ENCODE assay signal across 15 cellular contexts in genomic region chr6:111600588-111601440, GRCh38. TPM values are rescaled to one million over a fixed set of nuclear protein-coding genes. Genes with fewer than 3 reads are reported as not detected.
DNase-seq lines count a peak whose midpoint lies in the region; ATAC-seq, FAIRE-seq and TF ChIP-seq lines count a peak whose summit lies in the region.
"Had no signal": no experiment of that assay in that cellular context is flagged by ENCODE, and none has a peak within 500 bp of the region (broad histone marks: within the 10 kb centered on the region; RNA-seq: fewer than 3 reads in every experiment).

No MANE protein-coding gene starts in this region.

- H3K9me3 Mint-ChIP-seq in nephron progenitor cell: no peaks in the 10 kb centered on the region

- peaks cover 68% of the 10 kb centered on the region for H3K4me1 Mint-ChIP-seq in nephron progenitor cell

- no peak overlapping the region for H3K4me2 ChIP-seq in endothelial cell of umbilical vein (ENCODE audit: insufficient read depth, low read length)

- no peak for TF ChIP-seq CTCF in heart left ventricle (IDR thresholded peaks at IDR 0.05)
- TF ChIP-seq CTCF in endothelial cell of umbilical vein (IDR thresholded peaks at IDR 0.05; ENCODE audit: extremely low read depth in 1 of 2, insufficient read depth in 1 of 2, low read depth in 1 of 2, low read length in 2 of 2): no peak
- TF ChIP-seq CTCF in nephron progenitor cell (IDR thresholded peaks at IDR 0.05): no peak
- TF ChIP-seq CTCF in upper lobe of right lung (IDR thresholded peaks at IDR 0.05): no peak

- intact Hi-C loops in heart left ventricle (cut with DNase I) (loop anchor here in 6 of 10 donors (5.0 to 10.0 kb wide), 5 partner anchors 34 to 119 kb away; partner anchors contain the start of gene REV3L (in 4 of the 6)), left cardiac atrium (cut with DNase I) (loop anchor here in 1 of 2 donors (10.0 kb wide), 1 partner anchor 116 kb away; the partner anchor contains the start of gene REV3L), endothelial cell of umbilical vein (cut with micrococcal nuclease) (no loop called here), upper lobe of right lung (cut with DNase I) (loop anchor here (10.0 kb wide), 1 partner anchor 116 kb away; the partner anchor contains the start of gene REV3L)

- H3K4me1 ChIP-seq in heart left ventricle (peaks cover 11 to 81% (median 72%) of the 10 kb centered on the region in 12 donors), endothelial cell of umbilical vein (ENCODE audit: control insufficient read depth, extremely low read depth, insufficient read depth, low read length) (peaks cover 50% of the 10 kb centered on the region), upper lobe of right lung (peaks cover 65% of the 10 kb centered on the region)

- POLR2A ChIA-PET in endothelial cell of umbilical vein (lab: Charles Lee): no interaction called here

- H3K4me3 ChIP-seq in heart left ventricle (no peak overlapping the region), endothelial cell of umbilical vein (replicated peaks in 1 of 3; ENCODE audit: insufficient read depth in 1 of 3, low read depth in 1 of 3, low read length in 3 of 3) (no peak overlapping the region), upper lobe of right lung (no peak overlapping the region)
- H3K4me3 ChIP-seq: testis had no signal

- no peaks in the 10 kb centered on the region for H3K9me1 ChIP-seq in endothelial cell of umbilical vein (replicated peaks; ENCODE audit: control insufficient read depth, extremely low read depth, insufficient read depth, low read length)

- H3K9ac ChIP-seq in endothelial cell of umbilical vein (replicated peaks; ENCODE audit: extremely low read depth, insufficient read depth, low read length): no peak overlapping the region

- TF ChIP-seq POLR2A in heart left ventricle (IDR thresholded peaks at IDR 0.05): no peak
- TF ChIP-seq POLR2A in endothelial cell of umbilical vein (IDR thresholded peaks at IDR 0.05; ENCODE audit: low read depth, low read length): no peak

- no peak for ATAC-seq in heart left ventricle
- no peak for ATAC-seq in left cardiac atrium
- ATAC-seq in upper lobe of right lung: no peak
- no peak for ATAC-seq in HG03045 (IDR thresholded peaks at IDR 0.05; ENCODE audit: unreplicated experiment)

- H3K36me3 Mint-ChIP-seq in nephron progenitor cell (ENCODE audit: low read depth): no peaks in the 10 kb centered on the region

- dilution Hi-C loops in endothelial cell of umbilical vein (cut with MboI; ENCODE audit: extremely low pct_ligation_motif_present, low sequenced_read_pairs): no loop called here

- no peaks in the 10 kb centered on the region for H3K9me3 ChIP-seq in heart left ventricle
- H3K9me3 ChIP-seq in endothelial cell of umbilical vein (replicated peaks; ENCODE audit: control insufficient read depth, insufficient read depth, low read length): no peaks in the 10 kb centered on the region
- no peaks in the 10 kb centered on the region for H3K9me3 ChIP-seq in upper lobe of right lung
- H3K9me3 ChIP-seq: testis had no signal

- peak overlapping the region; percentile 13 to 99 (median 95) for H3K27ac ChIP-seq in heart left ventricle
- H3K27ac ChIP-seq in endothelial cell of umbilical vein (ENCODE audit: insufficient read depth, low read depth, low read length): no peak overlapping the region
- H3K27ac ChIP-seq in upper lobe of right lung: peak overlapping the region; percentile 97

- no peaks in the 10 kb centered on the region for H3K27me3 ChIP-seq in heart left ventricle
- no peaks in the 10 kb centered on the region for H3K27me3 ChIP-seq in endothelial cell of umbilical vein (ENCODE audit: control insufficient read depth in 2 of 2, insufficient read depth in 2 of 2, low read length in 2 of 2)
- H3K27me3 ChIP-seq in upper lobe of right lung: no peaks in the 10 kb centered on the region
- H3K27me3 ChIP-seq: testis had no signal

- H2AFZ ChIP-seq in endothelial cell of umbilical vein (ENCODE audit: low read depth, low read length): no peak overlapping the region

- H3K36me3 ChIP-seq in heart left ventricle (no peaks in the 10 kb centered on the region), endothelial cell of umbilical vein (ENCODE audit: control insufficient read depth in 2 of 2, extremely low read depth in 1 of 2, insufficient read depth in 2 of 2, low read length in 2 of 2) (no peaks in the 10 kb centered on the region), upper lobe of right lung (peaks cover 7% of the 10 kb centered on the region)

- H3K27ac Mint-ChIP-seq in nephron progenitor cell: peak overlapping the region; percentile 30

- CTCF ChIA-PET in endothelial cell of umbilical vein (lab: Charles Lee): interaction anchor here (0.5 to 2.2 kb wide), 7 partner anchors 16 to 342 kb away, joined by 3 to 8 read pairs (median 4); a partner anchor contains a TSS

- no peak for DNase-seq in heart left ventricle
- DNase-seq in left cardiac atrium: no peak
- peak; percentile 21 for DNase-seq in endothelial cell of umbilical vein (ENCODE audit: low read depth, low spot score)
- DNase-seq in nephron progenitor cell: no peak
- DNase-seq in upper lobe of right lung: no peak
- DNase-seq in amygdala (lab: John Stamatoyannopoulos, UW): no peak
- DNase-seq in NCI-H226: no peak
- DNase-seq: activated CD4-positive, alpha-beta T cell treated with anti-CD3 and anti-CD28 coated beads, Interleukin-2, amount 50 U/mL, for 4 hours; KBM-7; NCI-H2081; posterior cingulate gyrus; T-helper 2 cell; testis had no signal

- FAIRE-seq in endothelial cell of umbilical vein (lab: Jason Lieb, UNC): no peak
- FAIRE-seq: colon had no signal

- peaks cover 9% of the 10 kb centered on the region for H3K27me3 Mint-ChIP-seq in nephron progenitor cell (ENCODE audit: low read depth, poor library complexity)

- H3K79me2 ChIP-seq in endothelial cell of umbilical vein (ENCODE audit: control insufficient read depth, insufficient read depth, low read length): no peaks in the 10 kb centered on the region

- WGBS in heart left ventricle, 4 donors: 71 to 81% (median 73%) methylated on average over 6 of the region's 6 CpGs

- no peak overlapping the region for H3K4me3 Mint-ChIP-seq in nephron progenitor cell

- BruUV-seq in endothelial cell of umbilical vein (replicated peaks; lab: Mats Ljungman, UMichigan): no TSS peak

- H4K20me1 ChIP-seq in endothelial cell of umbilical vein (replicated peaks; ENCODE audit: control insufficient read depth, extremely low read depth, insufficient read depth, low read length): no peaks in the 10 kb centered on the region

TF ChIP-seq in endothelial cell of umbilical vein, 7 proteins besides CTCF, POLR2A, EP300 and RAD21:
- no peak for TF ChIP-seq MYC (IDR thresholded peaks at IDR 0.05; ENCODE audit: low read depth, low read length)
- TF ChIP-seq POLR2AphosphoS5 (IDR thresholded peaks at IDR 0.05; ENCODE audit: insufficient read depth, low read depth, low read length): no peak
- TF ChIP-seq MAX (IDR thresholded peaks at IDR 0.05; ENCODE audit: insufficient read depth, insufficient read length): no peak
- no peak for TF ChIP-seq JUN (IDR thresholded peaks at IDR 0.05; ENCODE audit: borderline replicate concordance, insufficient read depth, insufficient read length, low read depth)
- TF ChIP-seq EZH2 (IDR thresholded peaks at IDR 0.05; ENCODE audit: borderline replicate concordance, low read depth, low read length, severe bottlenecking): no peak
- TF ChIP-seq FOS (IDR thresholded peaks at IDR 0.05; ENCODE audit: borderline replicate concordance, insufficient read depth, low read length): no peak
- no peak for TF ChIP-seq GATA2 (IDR thresholded peaks at IDR 0.05; ENCODE audit: insufficient read depth, insufficient read length, low read depth, low read length)
TF ChIP-seq in endothelial cell of umbilical vein: peak in this region for 0.

RNA-seq across cellular contexts. Expression of gene TRAF3IP2, which starts 4.9 kb away (rescaled TPM):
- total RNA-seq in heart left ventricle (10 to 100 TPM in 8 of 9 donors, 1 to 10 TPM in 1; 7.4 to 19.4 (median 12.9) TPM), left cardiac atrium (10 to 100 TPM; 11.2 to 13.2 TPM), endothelial cell of umbilical vein (16.5 and 19.2 TPM in 2 replicates), upper lobe of right lung (32.1 TPM)
- polyA plus RNA-seq in heart left ventricle (10 to 100 TPM; 10.5 to 14.4 TPM), endothelial cell of umbilical vein (17.1 and 18.1 TPM in 2 replicates)
- 21.0 and 24.8 TPM in 2 replicates for polyA plus RNA-seq in endothelial cell of umbilical vein (2011; cell fraction: cytosol; rRNA removed)
- polyA plus RNA-seq in endothelial cell of umbilical vein (2011; cell fraction: nucleus; rRNA removed): 12.4 and 13.2 TPM in 2 replicates
- 12.8 and 16.4 TPM in 2 replicates for polyA plus RNA-seq in endothelial cell of umbilical vein (2012)
- polyA minus RNA-seq in endothelial cell of umbilical vein: 17.3 and 17.8 TPM in 2 replicates
- polyA minus RNA-seq in endothelial cell of umbilical vein (2011; cell fraction: cytosol; rRNA and poly(A)+ RNA removed): 13.4 TPM
- 6.3 and 8.6 TPM in 2 replicates for polyA minus RNA-seq in endothelial cell of umbilical vein (2011; cell fraction: nucleus; rRNA and poly(A)+ RNA removed)
